Comparison of ENCODE assay signal across 22 cellular contexts in genomic region chr13:99842379-99842778, GRCh38.
DNase-seq lines count a peak whose midpoint lies in the region; ATAC-seq, FAIRE-seq and TF ChIP-seq lines count a peak whose summit lies in the region.
"Had no signal": no experiment of that assay in that cellular context is flagged by ENCODE, and none has a peak within 500 bp of the region (broad histone marks: within the 10 kb centered on the region; RNA-seq: fewer than 3 reads in every experiment).

No MANE protein-coding gene starts in this region.

- H3K36me3 Mint-ChIP-seq in H9 (ENCODE audit: insufficient read depth in 1 of 3, low read depth in 3 of 3): peaks cover 0 to 7% (median 3%) of the 10 kb centered on the region in 3 experiments; a peak in 1 of 7 replicates
- peaks cover 51% of the 10 kb centered on the region for H3K36me3 Mint-ChIP-seq in neural progenitor cell
- H3K36me3 Mint-ChIP-seq: CD14-positive monocyte had no signal

- H3K4me3 ChIP-seq in heart left ventricle (no peak overlapping the region), H1 (ENCODE audit: extremely low read depth in 1 of 4, insufficient read depth in 2 of 4, low read depth in 3 of 4, low read length in 4 of 4) (no peak overlapping the region), neural progenitor cell (no peak overlapping the region)
- H3K4me3 ChIP-seq: A549 had no signal

- TF ChIP-seq POLR2A in heart left ventricle (IDR thresholded peaks at IDR 0.05) (no peak), H1 (IDR thresholded peaks at IDR 0.05; ENCODE audit: control extremely low read depth in 1 of 2, low read depth in 2 of 2, low read length in 2 of 2) (no peak)

- H3K23me2 ChIP-seq in H9 (ENCODE audit: insufficient read length, low read depth, low read length, poor library complexity, severe bottlenecking): no peaks in the 10 kb centered on the region
- H3K23me2 ChIP-seq in H1 (ENCODE audit: low read depth, low read length): no peaks in the 10 kb centered on the region

- peaks cover 0 to 8% (median 0%) of the 10 kb centered on the region in 12 donors for H3K4me1 ChIP-seq in heart left ventricle
- H3K4me1 ChIP-seq in H9 (ENCODE audit: insufficient read depth, low read length): no peaks in the 10 kb centered on the region
- peaks cover 0 to 5% (median 0%) of the 10 kb centered on the region in 4 experiments; a peak in 1 of 7 replicates for H3K4me1 ChIP-seq in H1 (replicated peaks in 1 of 4; ENCODE audit: control insufficient read depth in 3 of 4, insufficient read depth in 4 of 4, low read length in 3 of 4)
- peaks cover 7% of the 10 kb centered on the region for H3K4me1 ChIP-seq in neural progenitor cell
- H3K4me1 ChIP-seq: A549, BE2C had no signal

- H3K79me2 ChIP-seq in H9 (ENCODE audit: insufficient read depth, low read length) (no peaks in the 10 kb centered on the region), H1 (ENCODE audit: control insufficient read depth in 1 of 2, insufficient read depth in 2 of 2, low read length in 2 of 2) (no peaks in the 10 kb centered on the region), neural progenitor cell (ENCODE audit: low read depth) (no peaks in the 10 kb centered on the region)

- H3K56ac ChIP-seq in H9 (ENCODE audit: insufficient read length, low read depth, low read length): no peak overlapping the region
- no peak overlapping the region for H3K56ac ChIP-seq in H1 (replicated peaks; ENCODE audit: insufficient read length, low read depth, low read length)

- H3K14ac ChIP-seq in H9 (ENCODE audit: insufficient read depth, low read length) (no peak overlapping the region), H1 (ENCODE audit: insufficient read length) (no peak overlapping the region)

- no peak for FAIRE-seq in H1 (lab: Jason Lieb, UNC)
- no peak for FAIRE-seq in GM19239 (lab: Jason Lieb, UNC)
- FAIRE-seq: A549, G401.6, GM12891 had no signal

- H3T11ph ChIP-seq in H9 (ENCODE audit: low read length): no peak overlapping the region

- CTCF ChIA-PET in H1 (lab: Charles Lee; ENCODE audit: partially characterized antibody): interaction anchor here (0.6 to 1.1 kb wide), 2 partner anchors 34 to 77 kb away, joined by 3 read pairs; no protein-coding TSS in a partner anchor

- H3K4me3 Mint-ChIP-seq in H9 (no peak overlapping the region), neural progenitor cell (no peak overlapping the region)
- H3K4me3 Mint-ChIP-seq: CD14-positive monocyte; CD4-positive, alpha-beta memory T cell; CD4-positive, CD25-positive, alpha-beta regulatory T cell had no signal

- H4K20me1 ChIP-seq in H9 (ENCODE audit: control insufficient read depth, insufficient read depth, insufficient read length) (no peaks in the 10 kb centered on the region), H1 (replicated peaks in 1 of 2; ENCODE audit: control insufficient read depth in 1 of 2, insufficient read depth in 2 of 2, low read length in 2 of 2) (no peaks in the 10 kb centered on the region), neural progenitor cell (ENCODE audit: low read depth) (no peaks in the 10 kb centered on the region)

- no peaks in the 10 kb centered on the region for H3K27me3 Mint-ChIP-seq in H9 (ENCODE audit: low read depth)
- H3K27me3 Mint-ChIP-seq in neural progenitor cell (ENCODE audit: insufficient read depth, low read depth): peaks cover 2% of the 10 kb centered on the region
- H3K27me3 Mint-ChIP-seq: CD4-positive, alpha-beta memory T cell; CD4-positive, CD25-positive, alpha-beta regulatory T cell; CD8-positive, alpha-beta memory T cell had no signal

- POLR2A ChIA-PET in H1 (lab: Charles Lee; ENCODE audit: partially characterized antibody): no interaction called here

- no peak overlapping the region for H2BK15ac ChIP-seq in H9 (ENCODE audit: low read depth, low read length)
- H2BK15ac ChIP-seq in H1 (ENCODE audit: low read length): 0 out of 2 replicates have a peak overlapping the region, but pooled peaks have one; percentile 37

- H2AK5ac ChIP-seq in H9 (ENCODE audit: insufficient read length, low read length): no peak overlapping the region
- H2AK5ac ChIP-seq in H1 (ENCODE audit: low read depth, low read length): no peak overlapping the region

- H3K23ac ChIP-seq in H9 (ENCODE audit: insufficient read length, low read depth, low read length) (no peak overlapping the region), H1 (ENCODE audit: insufficient read length) (no peak overlapping the region)

- peak overlapping the region in 2 of 3 experiments; percentile 28 to 42; a peak in 2 of 7 replicates for H3K27ac Mint-ChIP-seq in H9
- H3K27ac Mint-ChIP-seq in neural progenitor cell: peak overlapping the region; percentile 36
- H3K27ac Mint-ChIP-seq: CD4-positive, alpha-beta memory T cell; CD4-positive, CD25-positive, alpha-beta regulatory T cell; CD8-positive, alpha-beta memory T cell had no signal

- TF ChIP-seq RAD21 in H1 (IDR thresholded peaks at IDR 0.05 in 1 of 2, conservative IDR thresholded peaks at IDR 0.05 in 1 of 2; ENCODE audit: low read depth in 2 of 2, low read length in 2 of 2): no peak

- H2BK12ac ChIP-seq in H9 (ENCODE audit: insufficient read length, low read depth, low read length): no peak overlapping the region
- no peak overlapping the region; the same call in 1 of the 2 replicates for H2BK12ac ChIP-seq in H1 (ENCODE audit: low read depth, low read length)

- H3K4me2 ChIP-seq in H9 (ENCODE audit: insufficient read depth, insufficient read length, low read length) (no peak overlapping the region), H1 (ENCODE audit: insufficient read depth in 1 of 2, low read depth in 2 of 2, low read length in 2 of 2) (no peak overlapping the region), neural progenitor cell (no peak overlapping the region)
- H3K4me2 ChIP-seq: A549 had no signal

- no peak for TF ChIP-seq CTCF in heart left ventricle (IDR thresholded peaks at IDR 0.05)
- TF ChIP-seq CTCF in H9 (conservative IDR thresholded peaks at IDR 0.05): no peak
- TF ChIP-seq CTCF in H1 (IDR thresholded peaks at IDR 0.05; ENCODE audit: control extremely low read depth in 1 of 3, insufficient read depth in 1 of 3, low read depth in 1 of 3, low read length in 3 of 3): no peak
- TF ChIP-seq CTCF in neural progenitor cell (IDR thresholded peaks at IDR 0.05): no peak

- H2BK120ac ChIP-seq in H9 (ENCODE audit: low read depth, low read length, poor library complexity, severe bottlenecking): no peak overlapping the region
- no peak overlapping the region for H2BK120ac ChIP-seq in H1 (replicated peaks; ENCODE audit: low read depth, low read length)

- H3K4ac ChIP-seq in H9 (ENCODE audit: low read depth, low read length): no peak overlapping the region
- H3K4ac ChIP-seq in H1 (replicated peaks; ENCODE audit: insufficient read length, low read depth, low read length): no peak overlapping the region

- H2AFZ ChIP-seq in H9 (ENCODE audit: low read length) (no peak overlapping the region), H1 (ENCODE audit: low read length) (no peak overlapping the region), neural progenitor cell (replicated peaks) (no peak overlapping the region)

- no peak overlapping the region for H3K27ac ChIP-seq in heart left ventricle
- no peak overlapping the region for H3K27ac ChIP-seq in H9 (ENCODE audit: insufficient read length, low read depth, low read length)
- no peak overlapping the region for H3K27ac ChIP-seq in H1 (ENCODE audit: low read depth, low read length)
- H3K27ac ChIP-seq in neural progenitor cell: no peak overlapping the region
- H3K27ac ChIP-seq: 22Rv1, A549 had no signal

- TF ChIP-seq EP300 in H1 (IDR thresholded peaks at IDR 0.05; ENCODE audit: borderline replicate concordance in 1 of 2, low read depth in 2 of 2, low read length in 2 of 2): no peak

- H3K4me1 Mint-ChIP-seq in H9 (peaks cover 25 to 26% of the 10 kb centered on the region in 2 experiments), neural progenitor cell (peaks cover 18% of the 10 kb centered on the region)
- H3K4me1 Mint-ChIP-seq: CD14-positive monocyte had no signal

- H4K91ac ChIP-seq in H9 (ENCODE audit: insufficient read length, low read depth, low read length) (no peak overlapping the region), H1 (replicated peaks; ENCODE audit: insufficient read length, low read length) (no peak overlapping the region)

- peaks cover 9% of the 10 kb centered on the region for H3F3A ChIP-seq in neural progenitor cell (ENCODE audit: low read depth)

- H2BK20ac ChIP-seq in H9 (ENCODE audit: low read depth, low read length, poor library complexity, severe bottlenecking): no peak overlapping the region
- no peak overlapping the region for H2BK20ac ChIP-seq in H1 (ENCODE audit: low read length)

- H3K9me3 Mint-ChIP-seq in H9 (no peaks in the 10 kb centered on the region), neural progenitor cell (peaks cover 2% of the 10 kb centered on the region)
- H3K9me3 Mint-ChIP-seq: CD14-positive monocyte; CD4-positive, CD25-positive, alpha-beta regulatory T cell; CD8-positive, alpha-beta memory T cell had no signal

- no peak overlapping the region for H4K8ac ChIP-seq in H9 (replicated peaks; ENCODE audit: insufficient read length, low read depth, low read length)
- H4K8ac ChIP-seq in H1 (ENCODE audit: extremely low read depth, insufficient read depth, low read length): no peak overlapping the region

- DNase-seq in heart left ventricle: no peak
- no peak for DNase-seq in Right ventricle myocardium superior
- DNase-seq in H9: no peak
- no peak for DNase-seq in H1 (ENCODE audit: low read depth in 1 of 2, low spot score in 2 of 2)
- no peak for DNase-seq in neural progenitor cell (ENCODE audit: low spot score)
- no peak for DNase-seq in GM19239 (ENCODE audit: insufficient read length, low spot score)
- DNase-seq in middle frontal gyrus (ENCODE audit: extremely low spot score, low spot score): no peak
- DNase-seq in DMS 273 treated with DMSO at 0.1 percent for 48 hours (lab: John Stamatoyannopoulos, UW): no peak
- DNase-seq: AML-193; BE2C; C1 segment of cervical spinal cord; CD4-positive, alpha-beta memory T cell; CD4-positive, CD25-positive, alpha-beta regulatory T cell; CD8-positive, alpha-beta memory T cell; COR-L47; DMS79 treated with DMSO at 0.1 percent for 48 hours; GF-D8 had no signal

- ATAC-seq in heart left ventricle (peak in 3 of 4 donors; percentile 36 to 58 (median 38)), Right ventricle myocardium superior (ENCODE audit: poor library complexity) (no peak)
- ATAC-seq: A549 had no signal

- H3K9ac ChIP-seq in H9 (ENCODE audit: extremely low read depth, insufficient read length, low read length) (no peak overlapping the region), H1 (replicated peaks in 1 of 4; ENCODE audit: extremely low read depth in 1 of 4, low read depth in 3 of 4, low read length in 3 of 4) (no peak overlapping the region), neural progenitor cell (no peak overlapping the region)

- H3K36me3 ChIP-seq in heart left ventricle: no peaks in the 10 kb centered on the region
- no peaks in the 10 kb centered on the region for H3K36me3 ChIP-seq in H1 (ENCODE audit: control insufficient read depth in 2 of 4, insufficient read depth in 4 of 4, low read length in 3 of 4)
- H3K36me3 ChIP-seq in neural progenitor cell: no peaks in the 10 kb centered on the region
- H3K36me3 ChIP-seq: BE2C had no signal

- H4K5ac ChIP-seq in H9 (ENCODE audit: insufficient read length, low read depth, low read length) (no peak overlapping the region), H1 (ENCODE audit: insufficient read length, low read depth, low read length) (no peak overlapping the region)

- H3K9me3 ChIP-seq in heart left ventricle (no peaks in the 10 kb centered on the region), H9 (ENCODE audit: control insufficient read depth, low read depth, low read length) (no peaks in the 10 kb centered on the region), H1 (ENCODE audit: insufficient read depth in 2 of 2, low read depth in 1 of 2, low read length in 1 of 2) (no peaks in the 10 kb centered on the region), neural progenitor cell (ENCODE audit: low read depth) (no peaks in the 10 kb centered on the region)
- H3K9me3 ChIP-seq: A549, BE2C had no signal

- no peak overlapping the region for H2BK5ac ChIP-seq in H9 (ENCODE audit: insufficient read length, low read length)
- no peak overlapping the region for H2BK5ac ChIP-seq in H1 (ENCODE audit: low read depth, low read length)

- no peak overlapping the region for H3K18ac ChIP-seq in H9 (ENCODE audit: insufficient read length, low read depth, low read length)
- no peak overlapping the region for H3K18ac ChIP-seq in H1 (ENCODE audit: extremely low read depth, low read length)

- WGBS in heart left ventricle, 4 donors: 11 to 38% (median 26%) methylated on average over 1 of the region's 1 CpG
- WGBS in H9 (ENCODE audit: extremely low coverage, insufficient read length, low lambda C conversion rate): no CpG with 5 or more reads among the region's 1 CpG
- 100% methylated on average over 1 of the region's 1 CpG; no CpG with 5 or more reads in 1 of the 2 experiments for WGBS in H1 (ENCODE audit: extremely low coverage in 1 of 2, insufficient coverage in 1 of 2, insufficient read length in 1 of 2, insufficient replicate concordance in 2 of 2, low coverage in 1 of 2, low lambda C conversion rate in 2 of 2, missing lambda C conversion rate in 1 of 2), 2 experiments

- H3K27me3 ChIP-seq in heart left ventricle (no peaks in the 10 kb centered on the region), H9 (ENCODE audit: insufficient read depth, low read length) (no peaks in the 10 kb centered on the region), H1 (replicated peaks in 1 of 4; ENCODE audit: control insufficient read depth in 3 of 4, extremely low read depth in 1 of 4, insufficient read depth in 3 of 4, low read length in 3 of 4) (no peaks in the 10 kb centered on the region), neural progenitor cell (no peaks in the 10 kb centered on the region)

- H3K79me1 ChIP-seq in H9 (ENCODE audit: insufficient read depth, low read depth, low read length, poor library complexity, severe bottlenecking) (no peaks in the 10 kb centered on the region), H1 (ENCODE audit: low read depth, low read length) (no peaks in the 10 kb centered on the region)

- intact Hi-C loops in heart left ventricle (cut with DNase I): no loop called here
- intact Hi-C loops in Right ventricle myocardium superior (cut with DNase I): no loop called here
